31 cellular contexts compared by ENCODE assay signal in genomic region chr20:38146156-38146555, GRCh38.
"Had no signal": no experiment of that assay in that cellular context is flagged by ENCODE, and none has a peak within 500 bp of the region (broad histone marks: within the 10 kb centered on the region; RNA-seq: fewer than 3 reads in every experiment).

No MANE protein-coding gene starts in this region.

- H3K27me3 ChIP-seq: breast epithelium, neutrophil, ovary, upper lobe of left lung had no signal

- H3K27ac Mint-ChIP-seq: activated CD4-positive, alpha-beta memory T cell treated with anti-CD3 and anti-CD28 coated beads, Interleukin-2, amount 10 ng/mL, durations not matched to agents 7 days and 5 days; activated CD4-positive, alpha-beta T cell treated with anti-CD3 and anti-CD28 coated beads, Interleukin-2, amount 10 ng/mL, durations not matched to agents 7 days and 5 days; activated T-helper 17 cell treated with anti-CD3 and anti-CD28 coated beads, Interleukin-2, amount 50 U/mL, for 72 hours; endodermal cell; progenitor cell of endocrine pancreas; stimulated activated naive CD8-positive, alpha-beta T cell treated with anti-CD3 and anti-CD28 coated beads, Interleukin-15, amount 100 ng/mL, for 72 hours; T-helper 1 cell treated with Interleukin-12 subunit alpha and Interleukin-12 subunit beta and Interleukin-4 antibody, amounts not matched to agents 30 μg/mL and 1 μg/mL, for 36 hours had no signal

- H3K4me1 ChIP-seq: breast epithelium had no signal

- ATAC-seq: activated T-cell treated with anti-CD3 and anti-CD28 coated beads, Interleukin-2, amount 50 U/mL, for 4 hours; activated T-helper 17 cell treated with anti-CD3 and anti-CD28 coated beads, Interleukin-2, amount 50 U/mL, for 72 hours; left cardiac atrium; left ventricle myocardium superior; sciatic nerve; stimulated activated naive CD8-positive, alpha-beta T cell treated with anti-CD3 and anti-CD28 coated beads, Interleukin-15, amount 100 ng/mL, for 72 hours had no signal

- H3K9me3 Mint-ChIP-seq: activated CD4-positive, alpha-beta memory T cell treated with anti-CD3 and anti-CD28 coated beads, Interleukin-2, amount 10 ng/mL, durations not matched to agents 7 days and 5 days; activated CD4-positive, alpha-beta T cell treated with anti-CD3 and anti-CD28 coated beads, Interleukin-2, amount 10 ng/mL, durations not matched to agents 7 days and 5 days; activated T-cell treated with anti-CD3 and anti-CD28 coated beads, Interleukin-2, amount 50 U/mL, for 4 hours; activated T-helper 17 cell treated with anti-CD3 and anti-CD28 coated beads, Interleukin-2, amount 50 U/mL, for 72 hours; dendritic cell treated with granulocyte-macrophage colony-stimulating factor and Interleukin-4, amounts not matched to agents 40 ng/mL and 50 ng/mL, for 4 days; endodermal cell; nephron; stimulated activated naive CD8-positive, alpha-beta T cell treated with anti-CD3 and anti-CD28 coated beads, Interleukin-15, amount 100 ng/mL, for 72 hours; T-helper 1 cell treated with Interleukin-12 subunit alpha and Interleukin-12 subunit beta and Interleukin-4 antibody, amounts not matched to agents 30 μg/mL and 1 μg/mL, for 36 hours had no signal

- H3K4me1 Mint-ChIP-seq: activated CD4-positive, alpha-beta memory T cell treated with anti-CD3 and anti-CD28 coated beads, Interleukin-2, amount 10 ng/mL, durations not matched to agents 7 days and 5 days; activated CD4-positive, alpha-beta T cell treated with anti-CD3 and anti-CD28 coated beads, Interleukin-2, amount 10 ng/mL, durations not matched to agents 7 days and 5 days; activated T-helper 17 cell treated with anti-CD3 and anti-CD28 coated beads, Interleukin-2, amount 50 U/mL, for 72 hours; stimulated activated naive CD8-positive, alpha-beta T cell treated with anti-CD3 and anti-CD28 coated beads, Interleukin-15, amount 100 ng/mL, for 72 hours had no signal

- H3K4me3 Mint-ChIP-seq: activated CD4-positive, alpha-beta memory T cell treated with anti-CD3 and anti-CD28 coated beads, Interleukin-2, amount 10 ng/mL, durations not matched to agents 7 days and 5 days; activated CD4-positive, alpha-beta T cell treated with anti-CD3 and anti-CD28 coated beads, Interleukin-2, amount 10 ng/mL, durations not matched to agents 7 days and 5 days; activated T-cell treated with anti-CD3 and anti-CD28 coated beads, Interleukin-2, amount 50 U/mL, for 4 hours; activated T-helper 17 cell treated with anti-CD3 and anti-CD28 coated beads, Interleukin-2, amount 50 U/mL, for 72 hours; dendritic cell treated with granulocyte-macrophage colony-stimulating factor and Interleukin-4, amounts not matched to agents 40 ng/mL and 50 ng/mL, for 4 days; endodermal cell; nephron; stimulated activated naive CD8-positive, alpha-beta T cell treated with anti-CD3 and anti-CD28 coated beads, Interleukin-15, amount 100 ng/mL, for 72 hours; T-helper 1 cell treated with Interleukin-12 subunit alpha and Interleukin-12 subunit beta and Interleukin-4 antibody, amounts not matched to agents 30 μg/mL and 1 μg/mL, for 36 hours had no signal

- H3K4me3 ChIP-seq: breast epithelium, ovary, skin epidermis, upper lobe of left lung had no signal

- H3K36me3 ChIP-seq: breast epithelium, neutrophil, ovary had no signal

- H3K27ac ChIP-seq: breast epithelium, neutrophil, ovary, skin epidermis had no signal

- DNase-seq: activated CD4-positive, alpha-beta memory T cell treated with anti-CD3 and anti-CD28 coated beads, Interleukin-2, amount 10 ng/mL, durations not matched to agents 7 days and 5 days; activated CD4-positive, alpha-beta T cell treated with anti-CD3 and anti-CD28 coated beads, Interleukin-2, amount 10 ng/mL, durations not matched to agents 7 days and 5 days; activated CD4-positive, CD25-positive, alpha-beta regulatory T cell treated with anti-CD3 and anti-CD28 coated beads, Interleukin-2, amount 50 U/mL, for 72 hours; activated CD8-positive, alpha-beta memory T cell treated with anti-CD3 and anti-CD28 coated beads, Interleukin-2, amount 50 U/mL, for 48 hours; activated gamma-delta T cell treated with Interleukin-2 at 50 U/mL for 16 hours; activated naive CD4-positive, alpha-beta T cell treated with anti-CD3 and anti-CD28 coated beads, Interleukin-2, amount 50 U/mL, for 16 hours; activated T-cell treated with anti-CD3 and anti-CD28 coated beads, Interleukin-2, amount 50 U/mL, for 4 hours; amniotic stem cell; central memory CD4-positive, alpha-beta T cell; endodermal cell; head of caudate nucleus; hippocampal formation; left cardiac atrium; left ventricle myocardium superior; mammary epithelial cell; ovary; stimulated activated CD4-positive, alpha-beta T cell treated with anti-CD3 and anti-CD28 coated beads, Interleukin-12 subunit alpha, Interleukin-12 subunit beta, amount 100 ng/mL, for 4 hours; stimulated activated CD4-positive, alpha-beta T cell treated with anti-CD3 and anti-CD28 coated beads, Interleukin-4, amount 100 ng/mL, for 1 hour; stimulated activated naive CD8-positive, alpha-beta T cell treated with anti-CD3 and anti-CD28 coated beads, Interleukin-15, amount 100 ng/mL, for 72 hours; substantia nigra; T-helper 9 cell had no signal

- H3K9me3 ChIP-seq: breast epithelium, neutrophil, ovary, upper lobe of left lung had no signal
